Comparison of ENCODE assay signal across 23 cellular contexts in genomic region chrX:16199343-16199742, GRCh38. TPM values are rescaled to one million over a fixed set of nuclear protein-coding genes. Genes with fewer than 3 reads are reported as not detected.
"Had no signal": no experiment of that assay in that cellular context is flagged by ENCODE, and none has a peak within 500 bp of the region (broad histone marks: within the 10 kb centered on the region; RNA-seq: fewer than 3 reads in every experiment).

No MANE protein-coding gene starts in this region.

- H3K9me3 Mint-ChIP-seq: activated CD8-positive, alpha-beta T cell treated with anti-CD3 and anti-CD28 coated beads for 36 hours; activated naive CD4-positive, alpha-beta T cell treated with anti-CD3 and anti-CD28 coated beads, Interleukin-2, amount 10 ng/mL, durations not matched to agents 7 days and 5 days; activated T-helper 2 cell treated with anti-CD3 and anti-CD28 coated beads, Interferon-gamma antibody, Interleukin-2, Interleukin-4, amounts not matched to agents 10 μg/mL and 5 μg/mL and 100 μg/mL, durations not matched to agents 14 hours and 24 hours and 36 hours had no signal

- H3K36me3 ChIP-seq: MG63 had no signal

- FAIRE-seq: RCC 7860, TTC549 had no signal

- H3K36me3 Mint-ChIP-seq: activated naive CD4-positive, alpha-beta T cell treated with anti-CD3 and anti-CD28 coated beads, Interleukin-2, amount 10 ng/mL, durations not matched to agents 7 days and 5 days; activated naive CD8-positive, alpha-beta T cell treated with anti-CD3 and anti-CD28 coated beads for 36 hours; T-cell had no signal

- H3K27ac Mint-ChIP-seq: activated CD4-positive, alpha-beta T cell treated with anti-CD3 and anti-CD28 coated beads for 36 hours; activated CD8-positive, alpha-beta T cell treated with anti-CD3 and anti-CD28 coated beads for 36 hours; activated naive CD4-positive, alpha-beta T cell treated with anti-CD3 and anti-CD28 coated beads, Interleukin-2, amount 10 ng/mL, durations not matched to agents 7 days and 5 days; activated naive CD8-positive, alpha-beta T cell treated with anti-CD3 and anti-CD28 coated beads for 36 hours; activated T-cell treated with anti-CD3 and anti-CD28 coated beads, Interleukin-2, amount 50 U/mL, for 72 hours; activated T-helper 2 cell treated with anti-CD3 and anti-CD28 coated beads, Interferon-gamma antibody, Interleukin-2, Interleukin-4, amounts not matched to agents 10 μg/mL and 5 μg/mL and 100 μg/mL, durations not matched to agents 14 hours and 24 hours and 36 hours; T-cell had no signal

- H3K4me3 ChIP-seq: MG63, SK-N-MC had no signal

- H3K27me3 ChIP-seq: MG63 had no signal

- H3K4me3 Mint-ChIP-seq: activated CD4-positive, alpha-beta T cell treated with anti-CD3 and anti-CD28 coated beads for 36 hours; activated CD8-positive, alpha-beta T cell treated with anti-CD3 and anti-CD28 coated beads for 36 hours; activated naive CD4-positive, alpha-beta T cell treated with anti-CD3 and anti-CD28 coated beads, Interleukin-2, amount 10 ng/mL, durations not matched to agents 7 days and 5 days; activated naive CD8-positive, alpha-beta T cell treated with anti-CD3 and anti-CD28 coated beads for 36 hours; activated T-cell treated with anti-CD3 and anti-CD28 coated beads, Interleukin-2, amount 50 U/mL, for 72 hours; T-cell had no signal

- H3K27ac ChIP-seq: SK-N-MC had no signal

- DNase-seq: activated CD4-positive, alpha-beta T cell treated with anti-CD3 and anti-CD28 coated beads for 36 hours; activated CD4-positive, alpha-beta T cell treated with anti-CD3 and anti-CD28 coated beads, Interleukin-2, amount 50 U/mL, for 1 hour; activated CD8-positive, alpha-beta memory T cell treated with anti-CD3 and anti-CD28 coated beads, Interleukin-2, amount 50 U/mL, for 4 hours; activated CD8-positive, alpha-beta T cell treated with anti-CD3 and anti-CD28 coated beads for 36 hours; activated gamma-delta T cell treated with Interleukin-2 at 50 U/mL for 16 hours; activated naive CD4-positive, alpha-beta T cell treated with anti-CD3 and anti-CD28 coated beads, Interleukin-2, amount 10 ng/mL, durations not matched to agents 7 days and 5 days; activated naive CD8-positive, alpha-beta T cell treated with anti-CD3 and anti-CD28 coated beads for 36 hours; activated T-cell treated with anti-CD3 and anti-CD28 coated beads, Interleukin-2, amount 50 U/mL, for 72 hours; cerebellar nuclear complex; MG63; NCI-H1105; NCI-H1436; NCI-H1694 treated with DMSO at 0.1 percent for 48 hours; NCI-H2029 treated with DMSO at 0.1 percent for 48 hours; NCI-H446; PC-3; T-cell; T-helper 2 cell; T1000 had no signal

- ATAC-seq: activated CD4-positive, alpha-beta T cell treated with anti-CD3 and anti-CD28 coated beads for 36 hours; activated CD8-positive, alpha-beta T cell treated with anti-CD3 and anti-CD28 coated beads for 36 hours; activated T-cell treated with anti-CD3 and anti-CD28 coated beads, Interleukin-2, amount 50 U/mL, for 72 hours; PC-3; T-cell had no signal

- H3K4me1 Mint-ChIP-seq: activated CD4-positive, alpha-beta T cell treated with anti-CD3 and anti-CD28 coated beads for 36 hours; activated naive CD4-positive, alpha-beta T cell treated with anti-CD3 and anti-CD28 coated beads, Interleukin-2, amount 10 ng/mL, durations not matched to agents 7 days and 5 days; activated naive CD8-positive, alpha-beta T cell treated with anti-CD3 and anti-CD28 coated beads for 36 hours; T-cell had no signal

- H3K9me3 ChIP-seq: MG63 had no signal

RNA-seq across cellular contexts. Expression of gene MAGEB17, which starts 32.1 kb away (rescaled TPM):
- total RNA-seq: activated CD4-positive, alpha-beta T cell treated with anti-CD3 and anti-CD28 coated beads for 36 hours; activated CD8-positive, alpha-beta T cell treated with anti-CD3 and anti-CD28 coated beads for 36 hours; activated naive CD8-positive, alpha-beta T cell treated with anti-CD3 and anti-CD28 coated beads for 36 hours; activated T-cell treated with anti-CD3 and anti-CD28 coated beads, Interleukin-2, amount 50 U/mL, for 72 hours; activated T-helper 2 cell treated with anti-CD3 and anti-CD28 coated beads, Interferon-gamma antibody, Interleukin-2, Interleukin-4, amounts not matched to agents 10 μg/mL and 5 μg/mL and 100 μg/mL, durations not matched to agents 14 hours and 24 hours and 36 hours; T-cell had no signal
